29 cellular contexts compared by ENCODE assay signal in the genomic region with DNA sequence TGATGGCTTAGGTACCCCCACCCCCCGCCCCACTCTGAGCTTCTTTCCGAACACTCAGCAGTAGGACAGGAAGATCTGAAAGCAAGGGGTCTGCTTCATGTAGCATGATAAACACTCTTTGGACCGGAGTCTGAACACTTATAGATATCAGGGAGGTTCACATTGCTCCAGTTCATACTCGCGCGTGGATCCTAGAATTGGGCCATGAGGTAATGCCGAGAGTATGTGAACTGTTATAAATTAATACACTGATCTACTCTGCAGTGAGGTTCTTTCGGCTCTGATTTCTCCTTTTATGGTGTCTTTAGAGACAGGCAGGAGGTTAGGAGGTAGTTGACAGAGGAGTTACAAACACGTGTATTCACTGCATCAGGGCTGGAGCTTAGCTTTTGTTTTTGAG.
DNase-seq lines count a peak whose midpoint lies in the region; ATAC-seq and TF ChIP-seq lines count a peak whose summit lies in the region.
"Had no signal": no experiment of that assay in that cellular context is flagged by ENCODE, and none has a peak within 500 bp of the region (broad histone marks: within the 10 kb centered on the region; RNA-seq: fewer than 3 reads in every experiment).

No MANE protein-coding gene starts in this region.

- POLR2A ChIA-PET in IMR-90 (lab: Charles Lee; ENCODE audit: unreplicated experiment): no interaction called here

- no peak for DNase-seq in IMR-90
- DNase-seq in mesenchymal stem cell: no peak
- DNase-seq in tibial artery: no peak
- no peak for DNase-seq in NCI-H1417 (lab: John Stamatoyannopoulos, UW)
- DNase-seq in dedifferentiated amniotic fluid mesenchymal stem cell (ENCODE audit: extremely low spot score): no peak
- no peak for DNase-seq in hypothalamus (lab: John Stamatoyannopoulos, UW)
- DNase-seq: ACHN; activated CD4-positive, alpha-beta memory T cell treated with anti-CD3 and anti-CD28 coated beads, Interleukin-2, amount 10 ng/mL, durations not matched to agents 7 days and 5 days; activated CD4-positive, alpha-beta T cell treated with anti-CD3 and anti-CD28 coated beads for 1 hour; activated CD8-positive, alpha-beta memory T cell treated with anti-CD3 and anti-CD28 coated beads, Interleukin-2, amount 50 U/mL, for 4 hours; activated naive CD4-positive, alpha-beta T cell treated with Interleukin-2 at 50 U/mL for 16 hours; CD8-positive, alpha-beta memory T cell; dermis blood vessel endothelial cell; EL; foreskin fibroblast; hippocampal formation; MV-4-11; naive B cell; NCI-H146; NCI-H2107; NCI-H345; NCI-H69; nucleus accumbens; SIG-M5 had no signal

- no peak overlapping the region for H2AK9ac ChIP-seq in IMR-90 (replicated peaks; ENCODE audit: low read depth, low read length, poor library complexity)

- no TSS peak for BruUV-seq in IMR-90 (replicated peaks; lab: Mats Ljungman, UMichigan)

- peak overlapping the region; percentile 27; the same call in 1 of the 2 replicates for H2BK20ac ChIP-seq in IMR-90 (ENCODE audit: low read depth, low read length)

- H4K91ac ChIP-seq in IMR-90 (ENCODE audit: insufficient read depth, low read depth, low read length): peak overlapping the region; percentile 52
- H4K91ac ChIP-seq in mesenchymal stem cell (ENCODE audit: low read length): no peak overlapping the region

- TF ChIP-seq CTCF in IMR-90 (conservative IDR thresholded peaks at IDR 0.05; ENCODE audit: low read depth, low read length) (no peak), gastroesophageal sphincter (IDR thresholded peaks at IDR 0.05) (no peak), tibial artery (IDR thresholded peaks at IDR 0.05) (no peak)

- H3K18ac ChIP-seq in IMR-90 (ENCODE audit: low read depth, low read length) (peak overlapping the region; percentile 17), mesenchymal stem cell (ENCODE audit: low read depth in 1 of 2, low read length in 2 of 2) (no peak overlapping the region)

- H3K27me3 ChIP-seq in IMR-90 (ENCODE audit: control insufficient read depth, insufficient read depth, low read length) (no peaks in the 10 kb centered on the region), gastroesophageal sphincter (no peaks in the 10 kb centered on the region), mesenchymal stem cell (ENCODE audit: control insufficient read depth in 1 of 2, insufficient read depth in 1 of 2, low read length in 2 of 2) (no peaks in the 10 kb centered on the region), tibial artery (no peaks in the 10 kb centered on the region)

- no peaks in the 10 kb centered on the region for H4K20me1 ChIP-seq in IMR-90 (ENCODE audit: insufficient read depth, low read length)

- H2BK5ac ChIP-seq in IMR-90 (ENCODE audit: low read depth, low read length, poor library complexity, severe bottlenecking) (no peak overlapping the region), mesenchymal stem cell (ENCODE audit: low read depth, low read length, poor library complexity, severe bottlenecking) (no peak overlapping the region)

- H3K4ac ChIP-seq in IMR-90 (ENCODE audit: low read depth, low read length): peak overlapping the region; percentile 14
- no peak overlapping the region for H3K4ac ChIP-seq in mesenchymal stem cell (ENCODE audit: low read depth in 1 of 2, low read length in 2 of 2)

- H3K4me2 ChIP-seq in IMR-90 (ENCODE audit: low read depth, low read length) (no peak overlapping the region), mesenchymal stem cell (ENCODE audit: low read length, poor library complexity, severe bottlenecking) (no peak overlapping the region)

- H3K36me3 ChIP-seq in IMR-90 (ENCODE audit: control insufficient read depth, insufficient read depth, low read length): peaks cover 9% of the 10 kb centered on the region
- H3K36me3 ChIP-seq in gastroesophageal sphincter: no peaks in the 10 kb centered on the region
- peaks cover 0 to 3% of the 10 kb centered on the region in 2 experiments for H3K36me3 ChIP-seq in mesenchymal stem cell (ENCODE audit: control insufficient read depth in 1 of 2, insufficient read depth in 2 of 2, low read depth in 1 of 2, low read length in 2 of 2)
- no peaks in the 10 kb centered on the region for H3K36me3 ChIP-seq in tibial artery
- H3K36me3 ChIP-seq: HAP-1 had no signal

- H2AFZ ChIP-seq in IMR-90 (replicated peaks; ENCODE audit: low read length, poor library complexity): no peak overlapping the region
- H2AFZ ChIP-seq in mesenchymal stem cell (ENCODE audit: low read depth, low read length): no peak overlapping the region

- no peak for TF ChIP-seq EP300 in gastroesophageal sphincter (IDR thresholded peaks at IDR 0.05)

- 100% methylated on average over 1 of the region's 9 CpGs; no CpG with 5 or more reads in 1 of the 2 experiments for WGBS in IMR-90 (ENCODE audit: extremely low coverage in 2 of 2, insufficient read length in 1 of 2), 2 experiments
- WGBS in gastroesophageal sphincter (ENCODE audit: low coverage in 1 of 2), 2 donors: 45 to 80% methylated on average over 4 to 5 of the region's 9 CpGs
- WGBS in mesenchymal stem cell: 95% methylated on average over 9 of the region's 9 CpGs

- H3K4me1 ChIP-seq in IMR-90 (ENCODE audit: control insufficient read depth, insufficient read depth, low read length): peaks cover 29% of the 10 kb centered on the region
- peaks cover 3 to 29% (median 6%) of the 10 kb centered on the region in 3 donors for H3K4me1 ChIP-seq in gastroesophageal sphincter
- H3K4me1 ChIP-seq in mesenchymal stem cell (ENCODE audit: control insufficient read depth, insufficient read depth, low read depth, low read length): peaks cover 8% of the 10 kb centered on the region
- peaks cover 0 to 56% (median 34%) of the 10 kb centered on the region in 4 donors for H3K4me1 ChIP-seq in tibial artery

- no peak overlapping the region for H2BK12ac ChIP-seq in mesenchymal stem cell (ENCODE audit: low read length in 2 of 2)

- H3K9me3 ChIP-seq in IMR-90 (ENCODE audit: control insufficient read depth, insufficient read depth, low read length) (no peaks in the 10 kb centered on the region), gastroesophageal sphincter (no peaks in the 10 kb centered on the region), mesenchymal stem cell (ENCODE audit: control insufficient read depth, low read length) (no peaks in the 10 kb centered on the region), tibial artery (no peaks in the 10 kb centered on the region)
- H3K9me3 ChIP-seq: HAP-1 had no signal

- peak overlapping the region; percentile 7; the same call in 1 of the 2 replicates for H4K5ac ChIP-seq in IMR-90 (ENCODE audit: low read depth, low read length)

- peak overlapping the region; percentile 16; the same call in 1 of the 2 replicates for H3K56ac ChIP-seq in IMR-90 (ENCODE audit: extremely low read depth, insufficient read depth, low read length)

- H3K9ac ChIP-seq in IMR-90 (ENCODE audit: low read depth, low read length): no peak overlapping the region
- no peak overlapping the region for H3K9ac ChIP-seq in mesenchymal stem cell (ENCODE audit: low read length)

- H2BK15ac ChIP-seq in IMR-90 (ENCODE audit: low read depth, low read length) (peak overlapping the region; percentile 28; the same call in 2 of the 3 replicates), mesenchymal stem cell (ENCODE audit: low read depth, poor library complexity, severe bottlenecking) (no peak overlapping the region)

- H2BK120ac ChIP-seq in IMR-90 (ENCODE audit: low read depth, low read length) (peak overlapping the region; percentile 21), mesenchymal stem cell (ENCODE audit: low read depth, low read length) (no peak overlapping the region)

- in situ Hi-C loops in IMR-90 (cut with MboI; ENCODE audit: low sequenced_read_pairs): no loop called here

- dilution Hi-C loops in IMR-90 (cut with HindIII; ENCODE audit: low sequenced_read_pairs, unreplicated experiment): no loop called here

- ATAC-seq in IMR-90 (ENCODE audit: low read depth): no peak
- ATAC-seq in gastroesophageal sphincter: peak; percentile 48
- ATAC-seq in HG03108 (IDR thresholded peaks at IDR 0.05; ENCODE audit: unreplicated experiment): no peak
- ATAC-seq: Panc1; stimulated activated memory B cell treated with anti-CD40 and anti-IgM and Interleukin-4, amounts not matched to agents 10 μg/mL and 1 μg/mL and 100 μg/mL, for 72 hours had no signal

- CTCF ChIA-PET in IMR-90 (lab: Yijun Ruan, JAX): no interaction called here

- TF ChIP-seq RAD21 in IMR-90 (IDR thresholded peaks at IDR 0.05; ENCODE audit: low read length): no peak

- H3K4me3 ChIP-seq in IMR-90 (ENCODE audit: insufficient read depth, low read depth, low read length) (no peak overlapping the region), gastroesophageal sphincter (no peak overlapping the region), mesenchymal stem cell (ENCODE audit: insufficient read depth in 1 of 2, low read depth in 1 of 2, low read length in 2 of 2) (no peak overlapping the region), tibial artery (no peak overlapping the region)
- H3K4me3 ChIP-seq: HAP-1 had no signal

- intact Hi-C loops in IMR-90 (cut with micrococcal nuclease) (no loop called here), tibial artery (cut with DNase I; ENCODE audit: low total_unique reads) (loop anchor here (10.0 kb wide), 1 partner anchor 63 kb away; no protein-coding TSS in a partner anchor)

- H4K8ac ChIP-seq in IMR-90 (ENCODE audit: low read depth in 2 of 2, low read length in 2 of 2) (peak overlapping the region; percentile 25 to 41; a peak in 3 of 4 replicates), mesenchymal stem cell (ENCODE audit: low read length) (peak overlapping the region; percentile 16)

- H3K9me1 ChIP-seq in IMR-90 (ENCODE audit: insufficient read depth, low read length): peaks cover 21% of the 10 kb centered on the region

- H3K23ac ChIP-seq in IMR-90 (ENCODE audit: low read depth, low read length): no peak overlapping the region; the same call in 1 of the 2 replicates
- no peak overlapping the region for H3K23ac ChIP-seq in mesenchymal stem cell (ENCODE audit: low read length in 2 of 2)

- peak overlapping the region; percentile 26; the same call in 1 of the 2 replicates for H3K14ac ChIP-seq in IMR-90 (replicated peaks; ENCODE audit: low read depth, low read length)
- H3K14ac ChIP-seq in mesenchymal stem cell (ENCODE audit: low read length in 2 of 2): no peak overlapping the region

- H3K79me1 ChIP-seq in IMR-90 (ENCODE audit: low read depth in 1 of 2, low read length in 2 of 2) (peaks cover 13 to 27% of the 10 kb centered on the region in 2 experiments; a peak in 3 of 4 replicates), mesenchymal stem cell (replicated peaks; ENCODE audit: low read length, poor library complexity, severe bottlenecking) (peaks cover 3% of the 10 kb centered on the region)

- no peak for TF ChIP-seq POLR2A in IMR-90 (IDR thresholded peaks at IDR 0.05; ENCODE audit: low read depth, low read length)
- no peak for TF ChIP-seq POLR2A in gastroesophageal sphincter (IDR thresholded peaks at IDR 0.05)

- H3K27ac ChIP-seq in IMR-90 (ENCODE audit: insufficient read depth, low read length) (no peak overlapping the region), gastroesophageal sphincter (peak overlapping the region in 1 of 4 donors; percentile 35), mesenchymal stem cell (ENCODE audit: low read length, poor library complexity, severe bottlenecking) (no peak overlapping the region), tibial artery (peak overlapping the region; percentile 65 to 83)

- H2AK5ac ChIP-seq in IMR-90 (ENCODE audit: low read depth, low read length): peak overlapping the region; percentile 48
- H2AK5ac ChIP-seq in mesenchymal stem cell (ENCODE audit: low read length, severe bottlenecking): no peak overlapping the region

Comparison
In these comparisons a context has a peak if more than half of its experiments do, and no peak if none do; other contexts are left out.
1. H3K27ac ChIP-seq: peak in tibial artery (2 of 2); none in IMR-90 (single experiment) and mesenchymal stem cell (single experiment).